In genomic region chr3:174960898-174961297, GRCh38 we compare ENCODE assay signal across 9 cellular contexts.
"Had no signal": no experiment of that assay in that cellular context is flagged by ENCODE, and none has a peak within 500 bp of the region (broad histone marks: within the 10 kb centered on the region; RNA-seq: fewer than 3 reads in every experiment).

No MANE protein-coding gene starts in this region.

- H3K9me3 Mint-ChIP-seq: GM23338, H9, HFFc6 had no signal

- H3K27ac Mint-ChIP-seq: GM23338, H9, HFFc6 had no signal

- H3K9me3 ChIP-seq: HAP-1 had no signal

- H2AFZ ChIP-seq: GM23248, GM23338 had no signal

- DNase-seq: GM23248, GOT3, H7, H9, HCEC 1CT, HFFc6 had no signal

- H3K9ac ChIP-seq: GM23248 had no signal

- H3K36me3 ChIP-seq: HAP-1 had no signal

- H3K27ac ChIP-seq: GM23248 had no signal

- H3K4me3 Mint-ChIP-seq: GM23338, H9, HFFc6 had no signal

- H3K4me2 ChIP-seq: GM23338 had no signal

- ATAC-seq: GM23338, HCT116 had no signal

- H3K4me3 ChIP-seq: GM23248, GM23338, HAP-1 had no signal
